ENCODE assay signal across 11 cellular contexts in genomic region chr12:51911788-51912711, GRCh38. TPM values are rescaled to one million over a fixed set of nuclear protein-coding genes. Genes with fewer than 3 reads are reported as not detected.
DNase-seq lines count a peak whose midpoint lies in the region; ATAC-seq and TF ChIP-seq lines count a peak whose summit lies in the region.
"Had no signal": no experiment of that assay in that cellular context is flagged by ENCODE, and none has a peak within 500 bp of the region (broad histone marks: within the 10 kb centered on the region; RNA-seq: fewer than 3 reads in every experiment).

No MANE protein-coding gene starts in this region.

- WGBS in gastroesophageal sphincter (ENCODE audit: low coverage in 1 of 2), 2 donors = 50 to 80% methylated on average over 1 to 8 of the region's 8 CpGs

- no peaks in the 10 kb centered on the region for H3K9me3 ChIP-seq in gastroesophageal sphincter

- peak overlapping the region in 3 of 4 donors; percentile 53 to 93 (median 88) for H3K27ac ChIP-seq in gastroesophageal sphincter

- H3K27me3 ChIP-seq in gastroesophageal sphincter = peaks cover 64% of the 10 kb centered on the region

- ATAC-seq in gastroesophageal sphincter (peak; percentile 65), GM18858 (IDR thresholded peaks at IDR 0.05; ENCODE audit: unreplicated experiment) (no peak)

- TF ChIP-seq POLR2A in gastroesophageal sphincter (IDR thresholded peaks at IDR 0.05) = no peak

- no peak for TF ChIP-seq EP300 in gastroesophageal sphincter (IDR thresholded peaks at IDR 0.05)

- TF ChIP-seq CTCF in gastroesophageal sphincter (IDR thresholded peaks at IDR 0.05) = no peak

- intact Hi-C loops in posterior vena cava (cut with DNase I) = loop anchor here in 1 of 2 donors (10.0 kb wide), 1 partner anchor 73 kb away; no protein-coding TSS in a partner anchor

- H3K4me3 ChIP-seq in gastroesophageal sphincter = peak overlapping the region in 1 of 2 donors; percentile 22

- DNase-seq in H4 (ENCODE audit: low spot score) (peak; percentile 70), OCI-M1 (lab: John Stamatoyannopoulos, UW) (peak; percentile 76), posterior vena cava (ENCODE audit: low spot score) (peak; percentile 57), dedifferentiated amniotic fluid mesenchymal stem cell (ENCODE audit: extremely low spot score) (no peak), COR-L47 (lab: John Stamatoyannopoulos, UW) (no peak)
- DNase-seq in stimulated activated CD4-positive, alpha-beta T cell treated with anti-CD3 and anti-CD28 coated beads, Interleukin-15, amount 100 ng/mL, for 24 hours = no peak
- DNase-seq: NCI-H524 treated with DMSO at 0.1 percent for 48 hours had no signal

- H3K4me1 ChIP-seq in gastroesophageal sphincter = peaks cover 0 to 69% (median 37%) of the 10 kb centered on the region in 3 donors

- H3K36me3 ChIP-seq in gastroesophageal sphincter = peaks cover 0 to 18% of the 10 kb centered on the region in 2 donors

RNA-seq across cellular contexts. Expression of gene ACVRL1, which starts 4.7 kb away (rescaled TPM):
- 4.1 and 4.8 TPM in 2 replicates for total RNA-seq in H4 (2014; rRNA removed; shearing (Covaris generic))
- total RNA-seq in gastroesophageal sphincter (100 to 1,000 TPM in 3 of 4 donors, 10 to 100 TPM in 1; 77.4 to 133 (median 118) TPM), posterior vena cava (10 to 100 TPM; 74.4 to 95.7 TPM)
- total RNA-seq: activated CD8-positive, alpha-beta memory T cell treated with anti-CD3 and anti-CD28 coated beads for 36 hours had no signal

RNA-seq across cellular contexts. Expression of gene ANKRD33, which starts 24.1 kb away (rescaled TPM):
- total RNA-seq in H4 (2014; rRNA removed; shearing (Covaris generic)) = not detected in 2 replicates
- total RNA-seq in gastroesophageal sphincter (not detected), posterior vena cava (not detected)
- total RNA-seq: activated CD8-positive, alpha-beta memory T cell treated with anti-CD3 and anti-CD28 coated beads for 36 hours; ureter had no signal

RNA-seq across cellular contexts. Expression of gene ACVR1B, which starts 39.4 kb away (rescaled TPM):
- total RNA-seq in H4 (2014; rRNA removed; shearing (Covaris generic)) = 3.8 and 6.1 TPM in 2 replicates
- total RNA-seq in gastroesophageal sphincter = 10 to 100 TPM in 2 of 4 donors, 1 to 10 TPM in 2; 6.5 to 17.9 (median 10.5) TPM
- 10 to 100 TPM; 20.0 to 22.4 TPM for total RNA-seq in posterior vena cava

Comparison
In these comparisons a context has a peak if more than half of its experiments do, and no peak if none do; other contexts are left out.
1. DNase-seq: peak in H4 (single experiment), OCI-M1 (single experiment) and posterior vena cava (single experiment); none in stimulated activated CD4-positive, alpha-beta T cell treated with anti-CD3 and anti-CD28 coated beads, Interleukin-15, amount 100 ng/mL, for 24 hours (single experiment), dedifferentiated amniotic fluid mesenchymal stem cell (single experiment) and COR-L47 (single experiment).
2. RNA of gene ACVRL1, which starts 4.7 kb away (total RNA-seq): 77.4 to 133 TPM in gastroesophageal sphincter and 74.4 to 95.7 TPM in posterior vena cava; 4.1 to 4.8 TPM in H4; every median in the first group is over 10 times any median in the second.